Comparison of ENCODE assay signal across 11 cellular contexts in the genomic region with DNA sequence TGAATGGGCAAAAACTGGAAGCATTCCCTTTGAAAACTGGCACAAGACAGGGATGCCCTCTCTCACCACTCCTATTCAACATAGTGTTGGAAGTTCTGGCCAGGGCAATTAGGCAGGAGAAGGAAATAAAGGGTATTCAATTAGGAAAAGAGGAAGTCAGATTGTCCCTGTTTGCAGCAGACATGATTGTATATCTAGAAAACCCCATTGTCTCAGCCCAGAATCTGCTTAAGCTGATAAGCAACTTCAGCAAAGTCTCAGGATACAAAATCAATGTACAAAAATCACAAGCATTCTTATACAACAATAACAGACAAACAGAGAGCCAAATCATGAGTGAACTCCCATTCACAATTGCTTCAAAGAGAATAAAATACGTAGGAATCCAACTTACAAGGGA. TPM values are rescaled to one million over a fixed set of nuclear protein-coding genes. Genes with fewer than 3 reads are reported as not detected.
"Had no signal": no experiment of that assay in that cellular context is flagged by ENCODE, and none has a peak within 500 bp of the region (broad histone marks: within the 10 kb centered on the region; RNA-seq: fewer than 3 reads in every experiment).

No MANE protein-coding gene starts in this region.

RNA-seq across cellular contexts. Expression of gene FREM3, which starts 18.3 kb away (rescaled TPM):
- total RNA-seq: activated B cell treated with CpG ODN at 0.5 μM for 24 hours; activated CD4-positive, alpha-beta memory T cell treated with anti-CD3 and anti-CD28 coated beads for 36 hours; activated CD4-positive, alpha-beta memory T cell treated with anti-CD3 and anti-CD28 coated beads, Interleukin-2, amount 10 ng/mL, durations not matched to agents 7 days and 5 days; activated CD4-positive, alpha-beta T cell treated with anti-CD3 and anti-CD28 coated beads for 36 hours; activated CD4-positive, alpha-beta T cell treated with anti-CD3 and anti-CD28 coated beads, Interleukin-2, amount 10 ng/mL, durations not matched to agents 24 days and 14 days; activated CD4-positive, alpha-beta T cell treated with anti-CD3 and anti-CD28 coated beads, Interleukin-2, amount 10 ng/mL, durations not matched to agents 7 days and 5 days; activated CD8-positive, alpha-beta memory T cell treated with anti-CD3 and anti-CD28 coated beads for 36 hours; activated CD8-positive, alpha-beta memory T cell treated with anti-CD3 and anti-CD28 coated beads, Interleukin-2, amount 10 ng/mL, durations not matched to agents 7 days and 5 days; activated CD8-positive, alpha-beta T cell treated with anti-CD3 and anti-CD28 coated beads for 36 hours; activated CD8-positive, alpha-beta T cell treated with anti-CD3 and anti-CD28 coated beads, Interleukin-2, amount 10 ng/mL, durations not matched to agents 7 days and 5 days; T-helper 2 cell treated with Interferon-gamma antibody and Interleukin-4, amounts not matched to agents 100 ng/mL and 5 ng/mL, for 36 hours had no signal
